Comparison of ENCODE assay signal across 8 cellular contexts in the genomic region with DNA sequence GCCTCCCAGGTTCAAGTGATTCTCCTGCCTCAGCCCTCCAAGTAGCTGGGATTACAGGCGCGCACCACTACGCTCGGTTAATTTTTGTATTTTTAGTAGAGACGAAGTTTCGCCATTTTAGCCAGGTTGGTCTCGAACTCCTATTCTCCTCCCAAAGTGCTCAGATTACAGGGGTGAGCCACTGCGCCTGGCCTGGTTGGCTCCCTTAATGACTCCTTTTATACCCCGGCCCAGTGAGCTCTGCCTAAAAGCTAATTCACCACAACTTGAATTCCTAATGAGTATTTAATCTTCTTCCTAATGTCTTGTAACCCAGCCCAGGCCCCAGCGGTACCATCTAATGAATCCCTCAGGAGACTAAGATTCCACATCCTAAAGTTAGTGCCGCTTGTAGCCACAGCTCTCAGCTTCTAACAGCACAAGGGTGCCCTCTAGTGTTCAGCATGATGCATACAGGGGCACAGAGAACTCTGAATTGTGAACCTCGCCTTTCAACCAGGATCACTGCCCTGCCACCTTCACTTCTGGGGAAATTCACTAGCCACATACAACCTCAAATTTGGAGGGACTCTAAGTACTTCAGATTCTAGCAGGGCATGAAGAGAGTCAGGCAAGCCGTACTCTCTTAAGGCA.
DNase-seq lines count a peak whose midpoint lies in the region; ATAC-seq and TF ChIP-seq lines count a peak whose summit lies in the region.

No MANE protein-coding gene starts in this region.

- peaks cover 14% of the 10 kb centered on the region for H3K27me3 Mint-ChIP-seq in nephron (ENCODE audit: low read depth)

- no peaks in the 10 kb centered on the region for H3K9me3 Mint-ChIP-seq in nephron

- no peak for TF ChIP-seq POLR2A in esophagus muscularis mucosa (IDR thresholded peaks at IDR 0.05; ENCODE audit: low read depth)
- TF ChIP-seq POLR2A in vagina (IDR thresholded peaks at IDR 0.05), result no peak

- H3K4me3 ChIP-seq in esophagus muscularis mucosa (no peak overlapping the region), vagina (no peak overlapping the region)

- WGBS in esophagus muscularis mucosa, result 54% methylated on average over 13 of the region's 13 CpGs

- H3K4me1 ChIP-seq in esophagus muscularis mucosa (no peaks in the 10 kb centered on the region), vagina (no peaks in the 10 kb centered on the region)

- no peak overlapping the region for H3K27ac Mint-ChIP-seq in nephron

- H3K27ac ChIP-seq in esophagus muscularis mucosa (replicated peaks in 1 of 4) (no peak overlapping the region), vagina (no peak overlapping the region)

- no peaks in the 10 kb centered on the region for H3K36me3 Mint-ChIP-seq in nephron (ENCODE audit: low read depth)

- no peaks in the 10 kb centered on the region for H3K4me1 Mint-ChIP-seq in nephron

- H3K9me3 ChIP-seq in esophagus muscularis mucosa, result no peaks in the 10 kb centered on the region
- H3K9me3 ChIP-seq in vagina, result no peaks in the 10 kb centered on the region

- no peak for TF ChIP-seq EP300 in esophagus muscularis mucosa (IDR thresholded peaks at IDR 0.05)

- intact Hi-C loops in esophagus muscularis mucosa (cut with DNase I) (loop anchor here (10.0 kb wide), 1 partner anchor 659 kb away; no protein-coding TSS in a partner anchor), vagina (cut with DNase I) (no loop called here)

- peak; percentile 96 for ATAC-seq in GM19023 (IDR thresholded peaks at IDR 0.05; ENCODE audit: unreplicated experiment)
- peak; percentile 97 for ATAC-seq in HG03342 (IDR thresholded peaks at IDR 0.05; ENCODE audit: unreplicated experiment)

- peak; percentile 12 for DNase-seq in CMK (ENCODE audit: low read depth)
- DNase-seq in NCI-H69 (lab: John Stamatoyannopoulos, UW), result peak; percentile 64
- peak in 2 of 3 experiments; percentile 1 to 4 for DNase-seq in activated CD8-positive, alpha-beta memory T cell treated with anti-CD3 and anti-CD28 coated beads for 48 hours (ENCODE audit: low read depth in 2 of 3, low spot score in 2 of 3)
- DNase-seq in esophagus muscularis mucosa (ENCODE audit: extremely low spot score), result no peak
- DNase-seq in vagina (ENCODE audit: extremely low spot score in 2 of 2), result no peak

- no peak overlapping the region for H3K4me3 Mint-ChIP-seq in nephron

- H3K36me3 ChIP-seq in esophagus muscularis mucosa (no peaks in the 10 kb centered on the region), vagina (no peaks in the 10 kb centered on the region)

- H3K27me3 ChIP-seq in esophagus muscularis mucosa, result peaks cover 0 to 14% (median 0%) of the 10 kb centered on the region in 4 donors
- H3K27me3 ChIP-seq in vagina, result peaks cover 4% of the 10 kb centered on the region

- peak; percentile 53 to 70 (median 65) for TF ChIP-seq CTCF in esophagus muscularis mucosa (IDR thresholded peaks at IDR 0.05)
- TF ChIP-seq CTCF in nephron (IDR thresholded peaks at IDR 0.05; ENCODE audit: unreplicated experiment in 3 of 3), result peak; percentile 91 to 92 (median 92)
- TF ChIP-seq CTCF in vagina (IDR thresholded peaks at IDR 0.05), result peak in 2 of 3 experiments; percentile 32 to 44

Comparison
In these comparisons a context has a peak if more than half of its experiments do, and no peak if none do; other contexts are left out.
1. DNase-seq: peak in CMK (single experiment), NCI-H69 (single experiment) and activated CD8-positive, alpha-beta memory T cell treated with anti-CD3 and anti-CD28 coated beads for 48 hours (2 of 3); none in esophagus muscularis mucosa (single experiment) and vagina (0 of 2).
2. CTCF ChIP-seq: peak in every context shown above with its lines; median percentile 92 in nephron; 65 in esophagus muscularis mucosa; 38 in vagina.